10 cellular contexts compared by ENCODE assay signal in genomic region chr11:28105869-28106268, GRCh38. TPM values are rescaled to one million over a fixed set of nuclear protein-coding genes. Genes with fewer than 3 reads are reported as not detected.
DNase-seq lines count a peak whose midpoint lies in the region; ATAC-seq and TF ChIP-seq lines count a peak whose summit lies in the region.
"Had no signal": no experiment of that assay in that cellular context is flagged by ENCODE, and none has a peak within 500 bp of the region (broad histone marks: within the 10 kb centered on the region; RNA-seq: fewer than 3 reads in every experiment).

No MANE protein-coding gene starts in this region.

- no peak for ATAC-seq in GM21515 (IDR thresholded peaks at IDR 0.05; ENCODE audit: unreplicated experiment)

- no peak overlapping the region for H3K9ac ChIP-seq in BLaER1 treated with 17β-estradiol and CSF1 and Interleukin-3, amounts not matched to agents 10 nM and 100 nM
- H3K9ac ChIP-seq in fibroblast of lung (ENCODE audit: insufficient read depth, low read length) = no peak overlapping the region
- no peak overlapping the region for H3K9ac ChIP-seq in colonic mucosa (ENCODE audit: low read depth in 2 of 2, low read length in 2 of 2)

- POLR2A ChIA-PET in PC-9 (lab: Charles Lee; ENCODE audit: unreplicated experiment) = interaction anchor here (0.9 kb wide), 1 partner anchor 26 kb away, joined by 3 read pairs; no protein-coding TSS in a partner anchor

- H3K79me2 ChIP-seq in PC-9 (ENCODE audit: low read depth) (peaks cover 90% of the 10 kb centered on the region), fibroblast of lung (ENCODE audit: control insufficient read depth, insufficient read depth, low read length) (peaks cover 69% of the 10 kb centered on the region)

- no peaks in the 10 kb centered on the region for H3K9me2 ChIP-seq in PC-9 (ENCODE audit: insufficient read depth)

- H3K9me3 ChIP-seq in BLaER1 treated with 17β-estradiol and CSF1 and Interleukin-3, amounts not matched to agents 10 nM and 100 nM (replicated peaks in 1 of 11) = no peaks in the 10 kb centered on the region
- H3K9me3 ChIP-seq in PC-9 (ENCODE audit: insufficient read depth, low read depth) = no peaks in the 10 kb centered on the region
- no peaks in the 10 kb centered on the region for H3K9me3 ChIP-seq in fibroblast of lung (ENCODE audit: control insufficient read depth, insufficient read depth, low read depth, low read length)
- no peaks in the 10 kb centered on the region for H3K9me3 ChIP-seq in colonic mucosa

- H3F3A ChIP-seq in PC-9 (ENCODE audit: insufficient read depth, low read depth) = peaks cover 11% of the 10 kb centered on the region; the same call in 1 of the 2 replicates

- peaks cover 22 to 41% (median 35%) of the 10 kb centered on the region in 10 experiments for H3K4me1 ChIP-seq in BLaER1 treated with 17β-estradiol and CSF1 and Interleukin-3, amounts not matched to agents 10 nM and 100 nM
- H3K4me1 ChIP-seq in PC-9 (replicated peaks; ENCODE audit: insufficient read depth) (peaks cover 41% of the 10 kb centered on the region), fibroblast of lung (ENCODE audit: control insufficient read depth, extremely low read depth, insufficient read depth, low read length) (no peaks in the 10 kb centered on the region), colonic mucosa (no peaks in the 10 kb centered on the region)

- TF ChIP-seq CTCF in GM12864 (IDR thresholded peaks at IDR 0.05; ENCODE audit: low read depth, low read length, missing control alignments) (no peak), PC-9 (conservative IDR thresholded peaks at IDR 0.05) (no peak), fibroblast of lung (conservative IDR thresholded peaks at IDR 0.05 in 1 of 2, IDR thresholded peaks at IDR 0.05 in 1 of 2; ENCODE audit: low read depth in 1 of 2, low read length in 2 of 2) (no peak), colonic mucosa (IDR thresholded peaks at IDR 0.05) (no peak)

- H3K27ac ChIP-seq in BLaER1 treated with 17β-estradiol and CSF1 and Interleukin-3, amounts not matched to agents 10 nM and 100 nM = no peak overlapping the region
- H3K27ac ChIP-seq in PC-9 (no peak overlapping the region), fibroblast of lung (ENCODE audit: insufficient read depth, low read length) (peak overlapping the region; percentile 19), colonic mucosa (no peak overlapping the region)
- H3K27ac ChIP-seq: WERI-Rb-1 had no signal

- H3K4me3 ChIP-seq in BLaER1 treated with 17β-estradiol and CSF1 and Interleukin-3, amounts not matched to agents 10 nM and 100 nM = peak overlapping the region in 4 of 10 experiments; percentile 76 to 82 (median 80); a peak in 5 of 20 replicates
- H3K4me3 ChIP-seq in GM12864 (ENCODE audit: low read depth, low read length) (peak overlapping the region; percentile 82; the same call in 1 of the 2 replicates), PC-9 (peak overlapping the region; percentile 93), fibroblast of lung (replicated peaks in 1 of 4; ENCODE audit: control extremely low read depth in 1 of 4, insufficient read depth in 1 of 4, low read depth in 3 of 4, low read length in 4 of 4) (peak overlapping the region in 2 of 4 experiments; percentile 22 to 31), colonic mucosa (no peak overlapping the region)

- peak overlapping the region; percentile 41; the same call in 1 of the 2 replicates for H2AFZ ChIP-seq in PC-9
- H2AFZ ChIP-seq in fibroblast of lung (ENCODE audit: low read length) = no peak overlapping the region

- peaks cover 0 to 6% (median 0%) of the 10 kb centered on the region in 11 experiments; a peak in 2 of 22 replicates for H3K36me3 ChIP-seq in BLaER1 treated with 17β-estradiol and CSF1 and Interleukin-3, amounts not matched to agents 10 nM and 100 nM
- no peaks in the 10 kb centered on the region for H3K36me3 ChIP-seq in PC-9 (ENCODE audit: low read depth)
- no peaks in the 10 kb centered on the region for H3K36me3 ChIP-seq in fibroblast of lung (ENCODE audit: control insufficient read depth, insufficient read depth, low read length)
- no peaks in the 10 kb centered on the region for H3K36me3 ChIP-seq in colonic mucosa
- H3K36me3 ChIP-seq: WERI-Rb-1 had no signal

- no peaks in the 10 kb centered on the region for H3K27me3 ChIP-seq in BLaER1 treated with 17β-estradiol and CSF1 and Interleukin-3, amounts not matched to agents 10 nM and 100 nM
- H3K27me3 ChIP-seq in PC-9 (ENCODE audit: insufficient read depth, low read depth) (no peaks in the 10 kb centered on the region), fibroblast of lung (ENCODE audit: control insufficient read depth, insufficient read depth, low read length) (no peaks in the 10 kb centered on the region), colonic mucosa (no peaks in the 10 kb centered on the region)

- peak overlapping the region in 10 of 11 experiments; percentile 68 to 92 (median 84); a peak in 18 of 22 replicates for H3K4me2 ChIP-seq in BLaER1 treated with 17β-estradiol and CSF1 and Interleukin-3, amounts not matched to agents 10 nM and 100 nM
- peak overlapping the region; percentile 88 for H3K4me2 ChIP-seq in PC-9
- peak overlapping the region; percentile 34 for H3K4me2 ChIP-seq in fibroblast of lung (ENCODE audit: extremely low read depth, insufficient read depth, low read length)

- H4K20me1 ChIP-seq in BLaER1 treated with 17β-estradiol and CSF1 and Interleukin-3, amounts not matched to agents 10 nM and 100 nM = peaks cover 0 to 7% (median 0%) of the 10 kb centered on the region in 11 experiments; a peak in 1 of 22 replicates
- H4K20me1 ChIP-seq in PC-9 (ENCODE audit: insufficient read depth) (no peaks in the 10 kb centered on the region), fibroblast of lung (ENCODE audit: control insufficient read depth, extremely low read depth, insufficient read depth, low read length) (no peaks in the 10 kb centered on the region)

- intact Hi-C loops in PC-9 (cut with micrococcal nuclease; ENCODE audit: unreplicated experiment) = loop anchor here (2.0 to 10.0 kb wide), 4 partner anchors 239 to 1229 kb away; partner anchors contain the start of gene BDNF
- intact Hi-C loops in colonic mucosa (cut with DNase I) = no loop called here

- DNase-seq in GM12864 (ENCODE audit: low read depth) = no peak
- no peak for DNase-seq in PC-9
- DNase-seq in fibroblast of lung (ENCODE audit: low read depth in 2 of 2) = no peak
- no peak for DNase-seq in NCI-H1694 (lab: John Stamatoyannopoulos, UW)
- DNase-seq in colonic mucosa = no peak
- DNase-seq in effector CD4-positive, alpha-beta T cell = no peak
- DNase-seq: Kasumi-1, WERI-Rb-1 had no signal

- CTCF ChIA-PET in PC-9 (lab: Charles Lee) = interaction anchor here (0.6 to 0.7 kb wide), 3 partner anchors 180 to 731 kb away, joined by 3 to 15 read pairs (median 4); no protein-coding TSS in a partner anchor

- BruUV-seq in PC-9 (replicated peaks; lab: Mats Ljungman, UMichigan) = no TSS peak

RNA-seq across cellular contexts. Expression of gene KIF18A, which starts 2.1 kb away (rescaled TPM):
- 22.9 and 31.1 TPM in 2 replicates for total RNA-seq in PC-9 (2021)
- total RNA-seq in fibroblast of lung = 4.9 and 12.6 TPM in 2 replicates
- polyA plus RNA-seq in fibroblast of lung = 5.8 and 14.2 TPM in 2 replicates
- polyA plus RNA-seq in fibroblast of lung (2012) = 3.8 and 7.9 TPM in 2 replicates
- polyA minus RNA-seq in fibroblast of lung (ENCODE audit: low replicate concordance) = 4.2 TPM in 1 of 2 replicates, not detected in the other
- total RNA-seq in colonic mucosa = 10 to 100 TPM in 1 of 2 donors, 1 to 10 TPM in 1; 4.1 to 10.2 TPM

RNA-seq across cellular contexts. Expression of gene METTL15, which starts 2.3 kb away (rescaled TPM):
- total RNA-seq in PC-9 (2021) (17.9 and 19.9 TPM in 2 replicates), fibroblast of lung (20.5 and 28.4 TPM in 2 replicates), colonic mucosa (10 to 100 TPM; 16.5 to 22.1 TPM)
- polyA plus RNA-seq in fibroblast of lung = 8.8 and 9.9 TPM in 2 replicates
- polyA plus RNA-seq in fibroblast of lung (2012) = 5.3 and 7.3 TPM in 2 replicates
- polyA minus RNA-seq in fibroblast of lung (ENCODE audit: low replicate concordance) = 3.2 and 4.5 TPM in 2 replicates

Comparison
In these comparisons a context has a peak if more than half of its experiments do, and no peak if none do; other contexts are left out.
1. H3K4me2 ChIP-seq: peak in every context shown above with its lines; median percentile 88 in PC-9; 84 in BLaER1 treated with 17β-estradiol and CSF1 and Interleukin-3, amounts not matched to agents 10 nM and 100 nM; 34 in fibroblast of lung.